In the genomic region with DNA sequence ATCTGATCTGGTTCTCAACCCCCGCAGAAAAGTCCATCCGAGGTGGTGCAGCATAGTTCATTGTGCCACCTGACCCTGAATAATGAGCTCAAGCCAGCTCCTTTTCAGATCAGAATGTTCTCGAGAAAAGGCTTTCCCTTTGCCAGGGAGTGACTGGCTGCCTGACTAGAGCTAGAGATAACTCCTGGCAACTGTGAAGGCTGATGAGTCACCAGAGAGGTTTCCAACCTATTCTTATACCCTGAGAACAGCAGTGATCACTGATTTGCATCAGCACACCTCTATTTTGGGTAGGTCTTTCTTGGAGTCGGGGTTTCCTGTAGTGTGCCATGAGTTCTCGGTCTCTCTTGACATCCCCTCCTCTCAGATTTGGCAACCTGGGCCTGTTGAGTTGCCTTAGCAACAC, we compare ENCODE assay signal across 8 cellular contexts.
DNase-seq lines count a peak whose midpoint lies in the region; ATAC-seq and TF ChIP-seq lines count a peak whose summit lies in the region.

No MANE protein-coding gene starts in this region.

- DNase-seq in Daoy (ENCODE audit: low read depth) (peak; percentile 81), HT1080 (ENCODE audit: low read depth) (peak; percentile 67), chondrocyte (ENCODE audit: low spot score) (no peak), nucleus accumbens (lab: John Stamatoyannopoulos, UW) (peak in 29 of 56 donors; percentile 3 to 78 (median 20)), left lobe of liver (ENCODE audit: low spot score) (no peak), DMS114 treated with DMSO at 0.1 percent for 48 hours (lab: John Stamatoyannopoulos, UW; ENCODE audit: unreplicated experiment) (no peak), KG1 (lab: John Stamatoyannopoulos, UW) (no peak)

- H3K27me3 Mint-ChIP-seq in chondrocyte (ENCODE audit: low read depth): no peaks in the 10 kb centered on the region

- H3K36me3 Mint-ChIP-seq in chondrocyte (ENCODE audit: low read depth): no peaks in the 10 kb centered on the region

- H3K4me3 Mint-ChIP-seq in chondrocyte (ENCODE audit: unreplicated experiment): no peak overlapping the region

- ATAC-seq in GM21360 (IDR thresholded peaks at IDR 0.05; ENCODE audit: unreplicated experiment): peak; percentile 89
- ATAC-seq in left lobe of liver: no peak

- H3K4me1 Mint-ChIP-seq in chondrocyte (ENCODE audit: low read depth): peaks cover 28% of the 10 kb centered on the region

- peaks cover 13% of the 10 kb centered on the region for H3K9me3 Mint-ChIP-seq in chondrocyte (ENCODE audit: low read depth)

- no peak for TF ChIP-seq CTCF in chondrocyte (IDR thresholded peaks at IDR 0.05)

- H3K27ac Mint-ChIP-seq in chondrocyte (ENCODE audit: unreplicated experiment): peak overlapping the region; percentile 18

Comparison
In these comparisons a context has a peak if more than half of its experiments do, and no peak if none do; other contexts are left out.
1. DNase-seq: peak in Daoy (single experiment), HT1080 (single experiment) and nucleus accumbens (29 of 56); none in chondrocyte (single experiment), left lobe of liver (single experiment), DMS114 treated with DMSO at 0.1 percent for 48 hours (single experiment) and KG1 (single experiment).